Comparison of ENCODE assay signal across 19 cellular contexts in genomic region chr10:15374156-15374555, GRCh38. TPM values are rescaled to one million over a fixed set of nuclear protein-coding genes. Genes with fewer than 3 reads are reported as not detected.
DNase-seq lines count a peak whose midpoint lies in the region; ATAC-seq and TF ChIP-seq lines count a peak whose summit lies in the region.
"Had no signal": no experiment of that assay in that cellular context is flagged by ENCODE, and none has a peak within 500 bp of the region (broad histone marks: within the 10 kb centered on the region; RNA-seq: fewer than 3 reads in every experiment).

No MANE protein-coding gene starts in this region.

- intact Hi-C loops in left colon (cut with DNase I, micrococcal nuclease): loop anchor here in 1 of 2 donors (5.0 kb wide), 2 partner anchors 112 to 162 kb away; no protein-coding TSS in a partner anchor

- TF ChIP-seq CTCF in GM12864 (IDR thresholded peaks at IDR 0.05; ENCODE audit: low read depth, low read length, missing control alignments): no peak
- TF ChIP-seq CTCF in endothelial cell (IDR thresholded peaks at IDR 0.05; ENCODE audit: unreplicated experiment): no peak

- H3K36me3 Mint-ChIP-seq in endothelial cell (ENCODE audit: low read depth, unreplicated experiment): peaks cover 3% of the 10 kb centered on the region
- H3K36me3 Mint-ChIP-seq: activated naive CD4-positive, alpha-beta T cell treated with anti-CD3 and anti-CD28 coated beads, Interleukin-2, amount 50 U/mL, for 72 hours had no signal

- no peak overlapping the region for H3K4me3 Mint-ChIP-seq in endothelial cell (ENCODE audit: unreplicated experiment)
- H3K4me3 Mint-ChIP-seq: activated T-cell treated with anti-CD3 and anti-CD28 coated beads, Interleukin-2, amount 50 U/mL, for 72 hours had no signal

- H3K27ac Mint-ChIP-seq in endothelial cell (ENCODE audit: unreplicated experiment): peak overlapping the region; percentile 78
- H3K27ac Mint-ChIP-seq: activated naive CD4-positive, alpha-beta T cell treated with anti-CD3 and anti-CD28 coated beads, Interleukin-2, amount 50 U/mL, for 72 hours; activated T-cell treated with anti-CD3 and anti-CD28 coated beads, Interleukin-2, amount 50 U/mL, for 72 hours had no signal

- peak; percentile 4 for DNase-seq in GM12864 (ENCODE audit: low read depth)
- DNase-seq in endothelial cell (ENCODE audit: low spot score): no peak
- DNase-seq in left colon: no peak
- no peak for DNase-seq in NCI-H82 (lab: John Stamatoyannopoulos, UW)
- no peak for DNase-seq in GM03348 (ENCODE audit: low spot score)
- DNase-seq in LoVo (ENCODE audit: low spot score): no peak
- DNase-seq: activated T-cell treated with anti-CD3 and anti-CD28 coated beads, Interleukin-2, amount 50 U/mL, for 72 hours; C1 segment of cervical spinal cord; DMS 273 treated with DMSO at 0.1 percent for 48 hours; foreskin melanocyte; NCI-H146; NCI-H226; Peyer's patch had no signal

- H3K4me3 ChIP-seq in GM12864 (ENCODE audit: low read depth, low read length): no peak overlapping the region
- H3K4me3 ChIP-seq: Peyer's patch, SK-N-MC, thoracic aorta had no signal

- H3K9me3 Mint-ChIP-seq in endothelial cell (ENCODE audit: unreplicated experiment): no peaks in the 10 kb centered on the region
- H3K9me3 Mint-ChIP-seq: activated naive CD4-positive, alpha-beta T cell treated with anti-CD3 and anti-CD28 coated beads, Interleukin-2, amount 50 U/mL, for 72 hours; activated T-cell treated with anti-CD3 and anti-CD28 coated beads, Interleukin-2, amount 50 U/mL, for 72 hours had no signal

- H3K4me1 Mint-ChIP-seq in endothelial cell (ENCODE audit: unreplicated experiment): peaks cover 31% of the 10 kb centered on the region

- ATAC-seq in GM19324 (IDR thresholded peaks at IDR 0.05; ENCODE audit: low FRiP score, unreplicated experiment): peak; percentile 61
- peak; percentile 49 for ATAC-seq in HG02870 (IDR thresholded peaks at IDR 0.05; ENCODE audit: unreplicated experiment)
- no peak for ATAC-seq in left colon
- ATAC-seq: activated naive CD4-positive, alpha-beta T cell treated with anti-CD3 and anti-CD28 coated beads, Interleukin-2, amount 50 U/mL, for 72 hours; activated T-cell treated with anti-CD3 and anti-CD28 coated beads, Interleukin-2, amount 50 U/mL, for 72 hours; HCT116 had no signal

- H3K27me3 Mint-ChIP-seq in endothelial cell (ENCODE audit: unreplicated experiment): peaks cover 10% of the 10 kb centered on the region

RNA-seq across cellular contexts. Expression of gene FAM171A1, which starts 3.1 kb away (rescaled TPM):
- total RNA-seq in endothelial cell (ENCODE audit: unreplicated experiment) (113 TPM), left colon (10 to 100 TPM; 53.5 to 60.5 TPM)
